19 cellular contexts compared by ENCODE assay signal in the genomic region with DNA sequence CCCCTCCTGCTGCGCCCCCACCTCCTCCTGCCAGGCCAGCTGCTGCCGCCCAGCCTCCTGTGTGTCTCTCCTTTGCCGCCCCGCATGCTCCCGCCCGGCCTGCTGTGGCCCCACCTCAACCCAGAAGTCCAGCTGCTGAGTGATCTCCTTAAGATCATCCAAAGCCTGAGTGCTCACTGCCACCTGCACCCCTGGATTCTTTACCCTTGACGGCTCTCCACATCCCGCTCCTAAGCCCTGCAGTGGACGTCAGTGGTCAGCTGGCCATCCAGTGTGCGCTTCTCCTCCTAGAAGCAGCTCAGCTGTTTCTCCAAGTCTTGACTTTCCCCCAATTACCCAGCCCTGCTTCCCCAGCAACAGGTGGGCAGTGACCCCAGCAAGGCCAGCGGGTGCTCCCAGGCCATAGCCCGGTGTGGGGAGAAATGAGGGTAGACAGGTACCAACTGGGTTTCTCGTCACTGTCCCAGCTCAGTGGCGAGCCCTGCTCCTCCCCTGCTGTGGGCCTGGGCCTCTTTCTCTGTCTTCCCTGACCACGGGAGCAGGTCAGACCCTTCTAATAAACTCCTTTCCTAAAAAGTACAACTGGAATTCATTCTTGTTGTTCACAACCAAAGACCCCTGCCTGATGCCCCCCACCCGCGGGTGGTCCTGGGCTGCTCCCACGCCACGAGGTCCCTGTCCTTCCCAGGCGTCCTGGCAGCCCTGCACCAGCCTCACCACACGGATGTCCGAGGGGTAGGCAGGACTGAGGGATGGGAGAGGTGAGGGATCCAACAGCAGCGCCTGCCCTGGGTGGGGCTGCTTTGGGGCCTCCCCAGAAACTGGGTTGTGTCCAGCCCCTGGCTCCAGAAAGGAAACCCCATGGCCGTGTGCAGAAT. TPM values are rescaled to one million over a fixed set of nuclear protein-coding genes. Genes with fewer than 3 reads are reported as not detected.
A peak's percentile ranks its signal among the peaks of the same experiment; 100 is the strongest.
DNase-seq lines count a peak whose midpoint lies in the region; ATAC-seq, FAIRE-seq and TF ChIP-seq lines count a peak whose summit lies in the region.
"Had no signal": no experiment of that assay in that cellular context is flagged by ENCODE, and none has a peak within 500 bp of the region (broad histone marks: within the 10 kb centered on the region; RNA-seq: fewer than 3 reads in every experiment).

No MANE protein-coding gene starts in this region.

- peaks cover 6% of the 10 kb centered on the region for H3K4me1 Mint-ChIP-seq in stimulated activated effector memory CD8-positive, alpha-beta T cell treated with anti-CD3 and anti-CD28 coated beads, Interleukin-12 subunit alpha, Interleukin-12 subunit beta, amount 100 ng/mL, for 72 hours

- no peak for TF ChIP-seq POLR2A in H1 (IDR thresholded peaks at IDR 0.05; ENCODE audit: control extremely low read depth in 1 of 2, low read depth in 2 of 2, low read length in 2 of 2)

- ATAC-seq in stimulated activated effector memory CD8-positive, alpha-beta T cell treated with anti-CD3 and anti-CD28 coated beads, Interleukin-12 subunit alpha, Interleukin-12 subunit beta, amount 100 ng/mL, for 72 hours: no peak
- ATAC-seq: K562 had no signal

- no peak overlapping the region for H2BK15ac ChIP-seq in H1 (ENCODE audit: low read length)

- H3K36me3 ChIP-seq in H1 (ENCODE audit: control insufficient read depth in 2 of 4, insufficient read depth in 4 of 4, low read length in 3 of 4): no peaks in the 10 kb centered on the region; a peak in 1 of 8 replicates
- H3K36me3 ChIP-seq: BE2C had no signal

- TF ChIP-seq EP300 in H1 (IDR thresholded peaks at IDR 0.05; ENCODE audit: borderline replicate concordance in 1 of 2, low read depth in 2 of 2, low read length in 2 of 2): no peak

- H3K4me2 ChIP-seq in H1 (ENCODE audit: insufficient read depth in 1 of 2, low read depth in 2 of 2, low read length in 2 of 2): no peak overlapping the region

- H3K9ac ChIP-seq in H1 (replicated peaks in 1 of 4; ENCODE audit: extremely low read depth in 1 of 4, low read depth in 3 of 4, low read length in 3 of 4): no peak overlapping the region

- H3K4me3 ChIP-seq in H1 (ENCODE audit: extremely low read depth in 1 of 4, insufficient read depth in 2 of 4, low read depth in 3 of 4, low read length in 4 of 4): no peak overlapping the region
- H3K4me3 ChIP-seq: K562 had no signal

- H3K4me3 Mint-ChIP-seq in stimulated activated effector memory CD8-positive, alpha-beta T cell treated with anti-CD3 and anti-CD28 coated beads, Interleukin-12 subunit alpha, Interleukin-12 subunit beta, amount 100 ng/mL, for 72 hours: no peak overlapping the region

- H3K79me2 ChIP-seq in H1 (ENCODE audit: control insufficient read depth in 1 of 2, insufficient read depth in 2 of 2, low read length in 2 of 2): no peaks in the 10 kb centered on the region

- H4K20me1 ChIP-seq in H1 (replicated peaks in 1 of 2; ENCODE audit: control insufficient read depth in 1 of 2, insufficient read depth in 2 of 2, low read length in 2 of 2): no peaks in the 10 kb centered on the region

- no peak for FAIRE-seq in H1 (lab: Jason Lieb, UNC)
- FAIRE-seq: GM12892, H54, K562 had no signal

- no peak overlapping the region for H3K4ac ChIP-seq in H1 (replicated peaks; ENCODE audit: insufficient read length, low read depth, low read length)

- no peaks in the 10 kb centered on the region for H3K79me1 ChIP-seq in H1 (ENCODE audit: low read depth, low read length)

- 0 out of 2 replicates have a peak, but pooled peaks cover 2% of the 10 kb centered on the region for H3K23me2 ChIP-seq in H1 (ENCODE audit: low read depth, low read length)

- DNase-seq in NCI-H146 (lab: John Stamatoyannopoulos, UW): peak; percentile 24
- no peak for DNase-seq in NCI-H146 treated with DMSO at 0.1 percent for 48 hours (lab: John Stamatoyannopoulos, UW; ENCODE audit: unreplicated experiment)
- DNase-seq in NCI-H2171 (lab: John Stamatoyannopoulos, UW): peak; percentile 15
- peak in 1 of 2 experiments; percentile 43 for DNase-seq in H1 (ENCODE audit: low read depth in 1 of 2, low spot score in 2 of 2)
- peak; percentile 51 for DNase-seq in posterior vena cava (ENCODE audit: low spot score)
- no peak for DNase-seq in SIG-M5 treated with dmso at 0.1 percent for 504 hours (lab: John Stamatoyannopoulos, UW; ENCODE audit: unreplicated experiment)
- DNase-seq in HT-29 (ENCODE audit: low spot score): no peak
- DNase-seq in stimulated activated effector memory CD8-positive, alpha-beta T cell treated with anti-CD3 and anti-CD28 coated beads, Interleukin-12 subunit alpha, Interleukin-12 subunit beta, amount 100 ng/mL, for 72 hours (ENCODE audit: low spot score in 2 of 2): no peak
- DNase-seq: 8988T; BE2C; GDM1; NCI-H1417 treated with DMSO at 0.1 percent for 48 hours; NCI-H226; NK-92 treated with Interleukin-12 subunit alpha and Interleukin-12 subunit beta, amount 100 ng/mL, for 24 hours; SHP77 treated with DMSO at 0.1 percent for 48 hours had no signal

- peaks cover 0 to 6% (median 2%) of the 10 kb centered on the region in 4 experiments; a peak in 4 of 7 replicates for H3K4me1 ChIP-seq in H1 (replicated peaks in 1 of 4; ENCODE audit: control insufficient read depth in 3 of 4, insufficient read depth in 4 of 4, low read length in 3 of 4)
- H3K4me1 ChIP-seq: BE2C had no signal

- peaks cover 3% of the 10 kb centered on the region for H3K9me3 Mint-ChIP-seq in stimulated activated effector memory CD8-positive, alpha-beta T cell treated with anti-CD3 and anti-CD28 coated beads, Interleukin-12 subunit alpha, Interleukin-12 subunit beta, amount 100 ng/mL, for 72 hours

- no peak overlapping the region for H3K14ac ChIP-seq in H1 (ENCODE audit: insufficient read length)

- H3K27ac Mint-ChIP-seq in stimulated activated effector memory CD8-positive, alpha-beta T cell treated with anti-CD3 and anti-CD28 coated beads, Interleukin-12 subunit alpha, Interleukin-12 subunit beta, amount 100 ng/mL, for 72 hours: no peak overlapping the region

- WGBS in H1 (ENCODE audit: extremely low coverage in 1 of 2, insufficient coverage in 1 of 2, insufficient read length in 1 of 2, insufficient replicate concordance in 2 of 2, low coverage in 1 of 2, low lambda C conversion rate in 2 of 2, missing lambda C conversion rate in 1 of 2), 2 experiments: 82% methylated on average over 22 of the region's 24 CpGs; no CpG with 5 or more reads in 1 of the 2 experiments

- no peak overlapping the region for H3K23ac ChIP-seq in H1 (ENCODE audit: insufficient read length)

- H3K56ac ChIP-seq in H1 (replicated peaks; ENCODE audit: insufficient read length, low read depth, low read length): no peak overlapping the region

- no peaks in the 10 kb centered on the region for H3K27me3 ChIP-seq in H1 (replicated peaks in 1 of 4; ENCODE audit: control insufficient read depth in 3 of 4, extremely low read depth in 1 of 4, insufficient read depth in 3 of 4, low read length in 3 of 4)

- H3K27ac ChIP-seq in H1 (ENCODE audit: low read depth, low read length): no peak overlapping the region

- TF ChIP-seq CTCF in H1 (IDR thresholded peaks at IDR 0.05; ENCODE audit: control extremely low read depth in 1 of 3, insufficient read depth in 1 of 3, low read depth in 1 of 3, low read length in 3 of 3): no peak

- POLR2A ChIA-PET in H1 (lab: Charles Lee; ENCODE audit: partially characterized antibody): interaction anchor here (1.2 kb wide), 1 partner anchor 51 kb away, joined by 3 read pairs; a partner anchor contains a TSS

- peak overlapping the region; percentile 75; the same call in 1 of the 2 replicates for H2BK12ac ChIP-seq in H1 (ENCODE audit: low read depth, low read length)

- H3K18ac ChIP-seq in H1 (ENCODE audit: extremely low read depth, low read length): peak overlapping the region; percentile 15; the same call in 1 of the 2 replicates

- peak overlapping the region; percentile 1; the same call in 1 of the 2 replicates for H2AK5ac ChIP-seq in H1 (ENCODE audit: low read depth, low read length)

- CTCF ChIA-PET in H1 (lab: Charles Lee; ENCODE audit: partially characterized antibody): interaction anchor here (0.6 to 1.8 kb wide), 4 partner anchors 12 to 140 kb away, joined by 3 to 13 read pairs (median 4); no protein-coding TSS in a partner anchor

- H2AFZ ChIP-seq in H1 (ENCODE audit: low read length): no peak overlapping the region

- intact Hi-C loops in posterior vena cava (cut with DNase I): no loop called here

- H2BK120ac ChIP-seq in H1 (replicated peaks; ENCODE audit: low read depth, low read length): peak overlapping the region; percentile 33

- peaks cover 0 to 5% of the 10 kb centered on the region in 2 experiments; a peak in 1 of 4 replicates for H3K9me3 ChIP-seq in H1 (ENCODE audit: insufficient read depth in 2 of 2, low read depth in 1 of 2, low read length in 1 of 2)
- H3K9me3 ChIP-seq: BE2C had no signal

- no peak overlapping the region for H4K8ac ChIP-seq in H1 (ENCODE audit: extremely low read depth, insufficient read depth, low read length)

- peak overlapping the region; percentile 12 for H4K91ac ChIP-seq in H1 (replicated peaks; ENCODE audit: insufficient read length, low read length)

- H3K36me3 Mint-ChIP-seq in stimulated activated effector memory CD8-positive, alpha-beta T cell treated with anti-CD3 and anti-CD28 coated beads, Interleukin-12 subunit alpha, Interleukin-12 subunit beta, amount 100 ng/mL, for 72 hours: no peaks in the 10 kb centered on the region

- H2BK5ac ChIP-seq in H1 (ENCODE audit: low read depth, low read length): no peak overlapping the region

- H4K5ac ChIP-seq in H1 (ENCODE audit: insufficient read length, low read depth, low read length): peak overlapping the region; percentile 37

- no peak overlapping the region for H2BK20ac ChIP-seq in H1 (ENCODE audit: low read length)

- no peak for TF ChIP-seq RAD21 in H1 (IDR thresholded peaks at IDR 0.05 in 1 of 2, conservative IDR thresholded peaks at IDR 0.05 in 1 of 2; ENCODE audit: low read depth in 2 of 2, low read length in 2 of 2)

RNA-seq across cellular contexts. Expression of a gene that starts 1.4 kb away (rescaled TPM):
- total RNA-seq in H1 (2021; fragmentation: NEBNext Ultra II Directional; extraction: Animal tissue kit (Norgen Biotek cat#: 25700)): not detected in 2 replicates
- not detected in 2 replicates for polyA plus RNA-seq in H1 (2011; rRNA removed)
- polyA plus RNA-seq in H1 (2011; cell fraction: cytosol; rRNA removed): not detected
- polyA plus RNA-seq in H1 (2011; cell fraction: nucleus; rRNA removed): 0.13 TPM
- polyA plus RNA-seq in H1 (2012, experiment 1 of 2): not detected in 4 replicates
- not detected for polyA plus RNA-seq in H1 (2012, experiment 2 of 2)
- polyA plus RNA-seq in H1 (2013, experiment 1 of 2): not detected
- not detected for polyA plus RNA-seq in H1 (2013, experiment 2 of 2)
- 0.10 TPM in 1 of 2 replicates, not detected in the other for polyA minus RNA-seq in H1 (2011; rRNA and poly(A)+ RNA removed)
- not detected for polyA minus RNA-seq in H1 (2011; cell fraction: cytosol; rRNA and poly(A)+ RNA removed)
- not detected for polyA minus RNA-seq in H1 (2011; cell fraction: nucleus; rRNA and poly(A)+ RNA removed)
- not detected for total RNA-seq in posterior vena cava
- not detected in 2 replicates for total RNA-seq in HT-29 (2014; rRNA removed; shearing (Covaris generic))
- total RNA-seq: K562, OCI-LY7 had no signal
- polyA plus RNA-seq: K562 had no signal

RNA-seq across cellular contexts. Expression of a gene that starts 9.5 kb away (rescaled TPM):
- total RNA-seq in H1 (2021; fragmentation: NEBNext Ultra II Directional; extraction: Animal tissue kit (Norgen Biotek cat#: 25700)): not detected in 2 replicates
- 0.12 and 0.33 TPM in 2 replicates for polyA plus RNA-seq in H1 (2011; rRNA removed)
- polyA plus RNA-seq in H1 (2011; cell fraction: cytosol; rRNA removed): not detected
- polyA plus RNA-seq in H1 (2011; cell fraction: nucleus; rRNA removed): 0.26 TPM
- polyA plus RNA-seq in H1 (2012, experiment 1 of 2): 0.15 TPM in 1 of 4 replicates, not detected in the others
- not detected for polyA plus RNA-seq in H1 (2012, experiment 2 of 2)
- polyA plus RNA-seq in H1 (2013, experiment 1 of 2): not detected
- 0.06 TPM for polyA plus RNA-seq in H1 (2013, experiment 2 of 2)
- polyA minus RNA-seq in H1 (2011; rRNA and poly(A)+ RNA removed): 0.47 and 0.78 TPM in 2 replicates
- not detected for polyA minus RNA-seq in H1 (2011; cell fraction: cytosol; rRNA and poly(A)+ RNA removed)
- 1.2 TPM for polyA minus RNA-seq in H1 (2011; cell fraction: nucleus; rRNA and poly(A)+ RNA removed)
- total RNA-seq in posterior vena cava: not detected
- total RNA-seq in HT-29 (2014; rRNA removed; shearing (Covaris generic)): not detected in 2 replicates
- total RNA-seq: K562, OCI-LY7 had no signal
- polyA plus RNA-seq: K562 had no signal

RNA-seq across cellular contexts. Expression of a gene that starts 10.0 kb away (rescaled TPM):
- total RNA-seq in H1 (2021; fragmentation: NEBNext Ultra II Directional; extraction: Animal tissue kit (Norgen Biotek cat#: 25700)): not detected in 2 replicates
- polyA plus RNA-seq in H1 (2011; rRNA removed): not detected in 2 replicates
- polyA plus RNA-seq in H1 (2011; cell fraction: cytosol; rRNA removed): not detected
- not detected for polyA plus RNA-seq in H1 (2011; cell fraction: nucleus; rRNA removed)
- polyA plus RNA-seq in H1 (2012, experiment 1 of 2): not detected in 4 replicates
- not detected for polyA plus RNA-seq in H1 (2012, experiment 2 of 2)
- not detected for polyA plus RNA-seq in H1 (2013, experiment 1 of 2)
- polyA plus RNA-seq in H1 (2013, experiment 2 of 2): not detected
- not detected in 2 replicates for polyA minus RNA-seq in H1 (2011; rRNA and poly(A)+ RNA removed)
- not detected for polyA minus RNA-seq in H1 (2011; cell fraction: cytosol; rRNA and poly(A)+ RNA removed)
- not detected for polyA minus RNA-seq in H1 (2011; cell fraction: nucleus; rRNA and poly(A)+ RNA removed)
- not detected for total RNA-seq in posterior vena cava
- not detected in 2 replicates for total RNA-seq in HT-29 (2014; rRNA removed; shearing (Covaris generic))
- total RNA-seq: K562, OCI-LY7 had no signal
- polyA plus RNA-seq: K562 had no signal

RNA-seq across cellular contexts. Expression of a gene that starts 21.4 kb away (rescaled TPM):
- not detected in 2 replicates for total RNA-seq in H1 (2021; fragmentation: NEBNext Ultra II Directional; extraction: Animal tissue kit (Norgen Biotek cat#: 25700))
- polyA plus RNA-seq in H1 (2011; rRNA removed): 0.08 and 0.09 TPM in 2 replicates
- not detected for polyA plus RNA-seq in H1 (2011; cell fraction: cytosol; rRNA removed)
- polyA plus RNA-seq in H1 (2011; cell fraction: nucleus; rRNA removed): not detected
- not detected in 4 replicates for polyA plus RNA-seq in H1 (2012, experiment 1 of 2)
- polyA plus RNA-seq in H1 (2012, experiment 2 of 2): not detected
- not detected for polyA plus RNA-seq in H1 (2013, experiment 1 of 2)
- polyA plus RNA-seq in H1 (2013, experiment 2 of 2): not detected
- 0.15 and 0.22 TPM in 2 replicates for polyA minus RNA-seq in H1 (2011; rRNA and poly(A)+ RNA removed)
- not detected for polyA minus RNA-seq in H1 (2011; cell fraction: cytosol; rRNA and poly(A)+ RNA removed)
- polyA minus RNA-seq in H1 (2011; cell fraction: nucleus; rRNA and poly(A)+ RNA removed): not detected
- total RNA-seq in posterior vena cava: not detected
- not detected in 2 replicates for total RNA-seq in HT-29 (2014; rRNA removed; shearing (Covaris generic))
- total RNA-seq: K562, OCI-LY7 had no signal
- polyA plus RNA-seq: K562 had no signal

RNA-seq across cellular contexts. Expression of a gene that starts 25.1 kb away (rescaled TPM):
- not detected in 2 replicates for total RNA-seq in H1 (2021; fragmentation: NEBNext Ultra II Directional; extraction: Animal tissue kit (Norgen Biotek cat#: 25700))
- polyA plus RNA-seq in H1 (2011; rRNA removed): not detected in 2 replicates
- polyA plus RNA-seq in H1 (2011; cell fraction: cytosol; rRNA removed): not detected
- not detected for polyA plus RNA-seq in H1 (2011; cell fraction: nucleus; rRNA removed)
- not detected in 4 replicates for polyA plus RNA-seq in H1 (2012, experiment 1 of 2)
- polyA plus RNA-seq in H1 (2012, experiment 2 of 2): not detected
- polyA plus RNA-seq in H1 (2013, experiment 1 of 2): not detected
- not detected for polyA plus RNA-seq in H1 (2013, experiment 2 of 2)
- not detected in 2 replicates for polyA minus RNA-seq in H1 (2011; rRNA and poly(A)+ RNA removed)
- not detected for polyA minus RNA-seq in H1 (2011; cell fraction: cytosol; rRNA and poly(A)+ RNA removed)
- polyA minus RNA-seq in H1 (2011; cell fraction: nucleus; rRNA and poly(A)+ RNA removed): not detected
- total RNA-seq in posterior vena cava: not detected
- not detected in 2 replicates for total RNA-seq in HT-29 (2014; rRNA removed; shearing (Covaris generic))
- total RNA-seq: K562, OCI-LY7 had no signal
- polyA plus RNA-seq: K562 had no signal

Comparison
In these comparisons a context has a peak if more than half of its experiments do, and no peak if none do; other contexts are left out.
1. DNase-seq: peak in NCI-H146 (single experiment), NCI-H2171 (single experiment) and posterior vena cava (single experiment); none in NCI-H146 treated with DMSO at 0.1 percent for 48 hours (single experiment), SIG-M5 treated with dmso at 0.1 percent for 504 hours (single experiment), HT-29 (single experiment) and stimulated activated effector memory CD8-positive, alpha-beta T cell treated with anti-CD3 and anti-CD28 coated beads, Interleukin-12 subunit alpha, Interleukin-12 subunit beta, amount 100 ng/mL, for 72 hours (0 of 2).